9 cellular contexts compared by ENCODE assay signal in the genomic region with DNA sequence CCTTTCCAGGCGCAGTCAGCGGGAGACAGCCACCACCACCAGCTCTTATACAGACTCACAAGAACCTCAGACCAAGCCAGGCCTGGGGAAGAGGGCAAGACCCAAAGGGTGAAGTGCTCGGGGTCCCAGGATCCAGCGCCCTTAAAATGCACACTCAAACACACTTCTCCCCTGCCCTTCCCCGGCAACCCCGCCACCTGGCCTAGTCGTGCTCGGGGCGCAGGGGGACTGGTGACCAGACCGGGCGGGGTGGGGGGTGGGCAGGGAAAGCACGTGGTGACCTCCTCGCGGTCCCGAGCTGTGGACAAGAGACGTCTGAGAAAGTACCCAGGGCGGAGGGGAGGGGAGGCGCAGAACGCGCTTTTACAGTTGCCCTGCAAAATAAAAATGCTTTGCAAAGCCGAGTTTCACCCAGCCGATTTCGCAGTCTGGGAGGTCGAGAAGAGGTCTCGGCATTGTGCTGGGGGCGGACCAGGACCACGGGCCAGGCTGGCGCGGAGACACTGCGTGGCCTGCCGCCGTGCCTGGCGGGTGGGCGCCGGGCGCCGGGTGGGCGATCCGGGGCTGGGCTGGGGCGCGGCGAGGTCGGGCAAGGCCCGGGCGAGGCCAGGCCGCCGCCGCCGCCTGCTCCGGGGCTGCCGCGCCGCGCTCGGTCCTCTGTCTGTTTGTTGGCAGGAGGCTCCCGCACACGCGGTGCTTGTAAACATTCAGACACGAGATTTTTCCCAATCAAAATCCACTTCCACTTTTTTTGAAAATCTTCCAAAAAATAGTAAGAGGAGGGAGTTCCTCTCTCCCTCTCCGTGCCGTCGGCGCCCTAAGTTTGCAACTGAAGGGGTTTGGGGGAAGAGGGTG.
A peak's percentile ranks its signal among the peaks of the same experiment; 100 is the strongest.
DNase-seq lines count a peak whose midpoint lies in the region; ATAC-seq lines count a peak whose summit lies in the region.
"Had no signal": no experiment of that assay in that cellular context is flagged by ENCODE, and none has a peak within 500 bp of the region (broad histone marks: within the 10 kb centered on the region; RNA-seq: fewer than 3 reads in every experiment).

No MANE protein-coding gene starts in this region.

- no peaks in the 10 kb centered on the region for H3K9me3 ChIP-seq in stomach smooth muscle (ENCODE audit: control insufficient read depth in 2 of 2, low read length in 2 of 2)

- peak; percentile 32 for DNase-seq in NCI-H146 (lab: John Stamatoyannopoulos, UW)
- no peak for DNase-seq in NCI-H146 treated with DMSO at 0.1 percent for 48 hours (lab: John Stamatoyannopoulos, UW; ENCODE audit: unreplicated experiment)
- DNase-seq in NCI-H1092 treated with DMSO at 0.1 percent for 48 hours (lab: John Stamatoyannopoulos, UW): peak; percentile 46
- peak; percentile 32 for DNase-seq in amniotic epithelial cell (ENCODE audit: low read depth)
- peak; percentile 73 for DNase-seq in islet precursor cell

- H3K4me3 ChIP-seq in stomach smooth muscle (ENCODE audit: low read length in 2 of 2): peak overlapping the region; percentile 59 to 84

- peaks cover 2 to 3% of the 10 kb centered on the region in 2 donors for H3K27me3 ChIP-seq in stomach smooth muscle (ENCODE audit: control insufficient read depth in 1 of 2, insufficient read depth in 2 of 2, low read length in 2 of 2)

- ATAC-seq in GM21619 (IDR thresholded peaks at IDR 0.05; ENCODE audit: unreplicated experiment) (no peak), HG02938 (IDR thresholded peaks at IDR 0.05; ENCODE audit: unreplicated experiment) (no peak)

- peaks cover 40% of the 10 kb centered on the region for H3K4me1 ChIP-seq in stomach smooth muscle (ENCODE audit: control insufficient read depth, insufficient read depth, low read length)

- no peaks in the 10 kb centered on the region for H3K36me3 ChIP-seq in stomach smooth muscle (ENCODE audit: control insufficient read depth in 2 of 2, insufficient read depth in 2 of 2, low read length in 2 of 2)

- peak overlapping the region; percentile 47 to 52 for H3K9ac ChIP-seq in stomach smooth muscle (ENCODE audit: low read length in 2 of 2)

- H3K27ac ChIP-seq in stomach smooth muscle (ENCODE audit: low read length): peak overlapping the region; percentile 82
- H3K27ac ChIP-seq: C4-2B had no signal
